ENCODE assay signal across 1 cellular context in the genomic region with DNA sequence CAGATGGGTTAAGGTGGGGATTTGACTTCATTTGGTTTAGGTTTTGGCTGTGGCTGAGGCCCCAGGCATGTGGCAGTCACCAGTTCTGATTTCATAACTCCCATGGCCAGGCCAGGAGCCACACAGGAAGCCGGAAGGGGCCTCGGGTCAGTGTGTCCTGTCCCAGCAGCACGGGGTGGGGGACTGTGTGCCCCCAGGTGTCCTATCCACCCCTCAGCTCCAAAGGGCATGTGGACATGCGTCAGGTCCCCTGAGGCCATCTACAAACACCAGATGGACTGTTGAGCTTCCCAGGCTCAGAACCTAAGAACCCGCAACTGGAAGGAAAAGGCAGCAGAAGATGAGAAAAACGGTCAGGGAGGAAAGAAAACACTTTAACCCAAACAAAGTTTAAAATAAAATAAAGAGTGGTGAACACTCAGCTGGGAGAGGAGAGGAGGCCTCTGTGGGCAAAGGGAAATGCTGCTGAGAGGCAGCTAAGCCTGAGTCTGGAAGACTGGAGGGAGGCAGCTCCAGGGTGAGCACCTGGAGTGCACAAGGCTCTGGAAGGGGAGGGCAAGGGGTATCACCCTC.
TF ChIP-seq lines count a peak whose summit lies in the region.

No MANE protein-coding gene starts in this region.

TF ChIP-seq in HepG2, 621 proteins besides CTCF, POLR2A, EP300 and RAD21 (continued from another document and continues in another):
- TF ChIP-seq, protein P1, sequence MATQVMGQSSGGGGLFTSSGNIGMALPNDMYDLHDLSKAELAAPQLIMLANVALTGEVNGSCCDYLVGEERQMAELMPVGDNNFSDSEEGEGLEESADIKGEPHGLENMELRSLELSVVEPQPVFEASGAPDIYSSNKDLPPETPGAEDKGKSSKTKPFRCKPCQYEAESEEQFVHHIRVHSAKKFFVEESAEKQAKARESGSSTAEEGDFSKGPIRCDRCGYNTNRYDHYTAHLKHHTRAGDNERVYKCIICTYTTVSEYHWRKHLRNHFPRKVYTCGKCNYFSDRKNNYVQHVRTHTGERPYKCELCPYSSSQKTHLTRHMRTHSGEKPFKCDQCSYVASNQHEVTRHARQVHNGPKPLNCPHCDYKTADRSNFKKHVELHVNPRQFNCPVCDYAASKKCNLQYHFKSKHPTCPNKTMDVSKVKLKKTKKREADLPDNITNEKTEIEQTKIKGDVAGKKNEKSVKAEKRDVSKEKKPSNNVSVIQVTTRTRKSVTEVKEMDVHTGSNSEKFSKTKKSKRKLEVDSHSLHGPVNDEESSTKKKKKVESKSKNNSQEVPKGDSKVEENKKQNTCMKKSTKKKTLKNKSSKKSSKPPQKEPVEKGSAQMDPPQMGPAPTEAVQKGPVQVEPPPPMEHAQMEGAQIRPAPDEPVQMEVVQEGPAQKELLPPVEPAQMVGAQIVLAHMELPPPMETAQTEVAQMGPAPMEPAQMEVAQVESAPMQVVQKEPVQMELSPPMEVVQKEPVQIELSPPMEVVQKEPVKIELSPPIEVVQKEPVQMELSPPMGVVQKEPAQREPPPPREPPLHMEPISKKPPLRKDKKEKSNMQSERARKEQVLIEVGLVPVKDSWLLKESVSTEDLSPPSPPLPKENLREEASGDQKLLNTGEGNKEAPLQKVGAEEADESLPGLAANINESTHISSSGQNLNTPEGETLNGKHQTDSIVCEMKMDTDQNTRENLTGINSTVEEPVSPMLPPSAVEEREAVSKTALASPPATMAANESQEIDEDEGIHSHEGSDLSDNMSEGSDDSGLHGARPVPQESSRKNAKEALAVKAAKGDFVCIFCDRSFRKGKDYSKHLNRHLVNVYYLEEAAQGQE (IDR thresholded peaks at IDR 0.05; ENCODE audit: borderline replicate concordance in 1 of 2, low read depth in 1 of 2, low read length in 2 of 2) = peak in 1 of 2 experiments; percentile 43; a peak in 1 of 4 replicates
- peak; percentile 64; the same call in 1 of the 2 replicates for TF ChIP-seq ZSCAN9 (CRISPR knock-in tag; IDR thresholded peaks at IDR 0.05; ENCODE audit: borderline replicate concordance)
- TF ChIP-seq SSRP1 (CRISPR knock-in tag; IDR thresholded peaks at IDR 0.05) = no peak
- peak; percentile 65 for TF ChIP-seq THAP11 (CRISPR knock-in tag; IDR thresholded peaks at IDR 0.05)
- TF ChIP-seq HMGA1 (CRISPR knock-in tag; conservative IDR thresholded peaks at IDR 0.05) = no peak
- TF ChIP-seq, protein P2, sequence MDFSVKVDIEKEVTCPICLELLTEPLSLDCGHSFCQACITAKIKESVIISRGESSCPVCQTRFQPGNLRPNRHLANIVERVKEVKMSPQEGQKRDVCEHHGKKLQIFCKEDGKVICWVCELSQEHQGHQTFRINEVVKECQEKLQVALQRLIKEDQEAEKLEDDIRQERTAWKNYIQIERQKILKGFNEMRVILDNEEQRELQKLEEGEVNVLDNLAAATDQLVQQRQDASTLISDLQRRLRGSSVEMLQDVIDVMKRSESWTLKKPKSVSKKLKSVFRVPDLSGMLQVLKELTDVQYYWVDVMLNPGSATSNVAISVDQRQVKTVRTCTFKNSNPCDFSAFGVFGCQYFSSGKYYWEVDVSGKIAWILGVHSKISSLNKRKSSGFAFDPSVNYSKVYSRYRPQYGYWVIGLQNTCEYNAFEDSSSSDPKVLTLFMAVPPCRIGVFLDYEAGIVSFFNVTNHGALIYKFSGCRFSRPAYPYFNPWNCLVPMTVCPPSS (IDR thresholded peaks at IDR 0.05) = no peak
- TF ChIP-seq TOE1 (CRISPR knock-in tag; IDR thresholded peaks at IDR 0.05) = no peak
- TF ChIP-seq ZNF441 (CRISPR knock-in tag; IDR thresholded peaks at IDR 0.05; ENCODE audit: borderline replicate concordance) = peak; percentile 91
- TF ChIP-seq, protein P3, sequence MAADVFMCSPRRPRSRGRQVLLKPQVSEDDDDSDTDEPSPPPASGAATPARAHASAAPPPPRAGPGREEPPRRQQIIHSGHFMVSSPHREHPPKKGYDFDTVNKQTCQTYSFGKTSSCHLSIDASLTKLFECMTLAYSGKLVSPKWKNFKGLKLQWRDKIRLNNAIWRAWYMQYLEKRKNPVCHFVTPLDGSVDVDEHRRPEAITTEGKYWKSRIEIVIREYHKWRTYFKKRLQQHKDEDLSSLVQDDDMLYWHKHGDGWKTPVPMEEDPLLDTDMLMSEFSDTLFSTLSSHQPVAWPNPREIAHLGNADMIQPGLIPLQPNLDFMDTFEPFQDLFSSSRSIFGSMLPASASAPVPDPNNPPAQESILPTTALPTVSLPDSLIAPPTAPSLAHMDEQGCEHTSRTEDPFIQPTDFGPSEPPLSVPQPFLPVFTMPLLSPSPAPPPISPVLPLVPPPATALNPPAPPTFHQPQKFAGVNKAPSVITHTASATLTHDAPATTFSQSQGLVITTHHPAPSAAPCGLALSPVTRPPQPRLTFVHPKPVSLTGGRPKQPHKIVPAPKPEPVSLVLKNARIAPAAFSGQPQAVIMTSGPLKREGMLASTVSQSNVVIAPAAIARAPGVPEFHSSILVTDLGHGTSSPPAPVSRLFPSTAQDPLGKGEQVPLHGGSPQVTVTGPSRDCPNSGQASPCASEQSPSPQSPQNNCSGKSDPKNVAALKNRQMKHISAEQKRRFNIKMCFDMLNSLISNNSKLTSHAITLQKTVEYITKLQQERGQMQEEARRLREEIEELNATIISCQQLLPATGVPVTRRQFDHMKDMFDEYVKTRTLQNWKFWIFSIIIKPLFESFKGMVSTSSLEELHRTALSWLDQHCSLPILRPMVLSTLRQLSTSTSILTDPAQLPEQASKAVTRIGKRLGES (CRISPR knock-in tag; IDR thresholded peaks at IDR 0.05; ENCODE audit: borderline replicate concordance) = 0 out of 2 replicates have a peak, but pooled peaks have one; percentile 71
- TF ChIP-seq ZNF563 (CRISPR knock-in tag; IDR thresholded peaks at IDR 0.05) = peak; percentile 75; the same call in 1 of the 2 replicates
- peak; percentile 92 for TF ChIP-seq SPEN (CRISPR knock-in tag; IDR thresholded peaks at IDR 0.05; ENCODE audit: low read depth)
- TF ChIP-seq, protein P4, sequence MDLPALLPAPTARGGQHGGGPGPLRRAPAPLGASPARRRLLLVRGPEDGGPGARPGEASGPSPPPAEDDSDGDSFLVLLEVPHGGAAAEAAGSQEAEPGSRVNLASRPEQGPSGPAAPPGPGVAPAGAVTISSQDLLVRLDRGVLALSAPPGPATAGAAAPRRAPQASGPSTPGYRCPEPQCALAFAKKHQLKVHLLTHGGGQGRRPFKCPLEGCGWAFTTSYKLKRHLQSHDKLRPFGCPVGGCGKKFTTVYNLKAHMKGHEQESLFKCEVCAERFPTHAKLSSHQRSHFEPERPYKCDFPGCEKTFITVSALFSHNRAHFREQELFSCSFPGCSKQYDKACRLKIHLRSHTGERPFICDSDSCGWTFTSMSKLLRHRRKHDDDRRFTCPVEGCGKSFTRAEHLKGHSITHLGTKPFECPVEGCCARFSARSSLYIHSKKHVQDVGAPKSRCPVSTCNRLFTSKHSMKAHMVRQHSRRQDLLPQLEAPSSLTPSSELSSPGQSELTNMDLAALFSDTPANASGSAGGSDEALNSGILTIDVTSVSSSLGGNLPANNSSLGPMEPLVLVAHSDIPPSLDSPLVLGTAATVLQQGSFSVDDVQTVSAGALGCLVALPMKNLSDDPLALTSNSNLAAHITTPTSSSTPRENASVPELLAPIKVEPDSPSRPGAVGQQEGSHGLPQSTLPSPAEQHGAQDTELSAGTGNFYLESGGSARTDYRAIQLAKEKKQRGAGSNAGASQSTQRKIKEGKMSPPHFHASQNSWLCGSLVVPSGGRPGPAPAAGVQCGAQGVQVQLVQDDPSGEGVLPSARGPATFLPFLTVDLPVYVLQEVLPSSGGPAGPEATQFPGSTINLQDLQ (CRISPR knock-in tag; IDR thresholded peaks at IDR 0.05) = no peak
- TF ChIP-seq ZBTB3 (CRISPR knock-in tag; IDR thresholded peaks at IDR 0.05; ENCODE audit: borderline replicate concordance, low read depth) = no peak
- TF ChIP-seq CBX5 (CRISPR knock-in tag; IDR thresholded peaks at IDR 0.05; ENCODE audit: borderline replicate concordance) = peak; percentile 69; the same call in 1 of the 2 replicates
- TF ChIP-seq, protein P5, sequence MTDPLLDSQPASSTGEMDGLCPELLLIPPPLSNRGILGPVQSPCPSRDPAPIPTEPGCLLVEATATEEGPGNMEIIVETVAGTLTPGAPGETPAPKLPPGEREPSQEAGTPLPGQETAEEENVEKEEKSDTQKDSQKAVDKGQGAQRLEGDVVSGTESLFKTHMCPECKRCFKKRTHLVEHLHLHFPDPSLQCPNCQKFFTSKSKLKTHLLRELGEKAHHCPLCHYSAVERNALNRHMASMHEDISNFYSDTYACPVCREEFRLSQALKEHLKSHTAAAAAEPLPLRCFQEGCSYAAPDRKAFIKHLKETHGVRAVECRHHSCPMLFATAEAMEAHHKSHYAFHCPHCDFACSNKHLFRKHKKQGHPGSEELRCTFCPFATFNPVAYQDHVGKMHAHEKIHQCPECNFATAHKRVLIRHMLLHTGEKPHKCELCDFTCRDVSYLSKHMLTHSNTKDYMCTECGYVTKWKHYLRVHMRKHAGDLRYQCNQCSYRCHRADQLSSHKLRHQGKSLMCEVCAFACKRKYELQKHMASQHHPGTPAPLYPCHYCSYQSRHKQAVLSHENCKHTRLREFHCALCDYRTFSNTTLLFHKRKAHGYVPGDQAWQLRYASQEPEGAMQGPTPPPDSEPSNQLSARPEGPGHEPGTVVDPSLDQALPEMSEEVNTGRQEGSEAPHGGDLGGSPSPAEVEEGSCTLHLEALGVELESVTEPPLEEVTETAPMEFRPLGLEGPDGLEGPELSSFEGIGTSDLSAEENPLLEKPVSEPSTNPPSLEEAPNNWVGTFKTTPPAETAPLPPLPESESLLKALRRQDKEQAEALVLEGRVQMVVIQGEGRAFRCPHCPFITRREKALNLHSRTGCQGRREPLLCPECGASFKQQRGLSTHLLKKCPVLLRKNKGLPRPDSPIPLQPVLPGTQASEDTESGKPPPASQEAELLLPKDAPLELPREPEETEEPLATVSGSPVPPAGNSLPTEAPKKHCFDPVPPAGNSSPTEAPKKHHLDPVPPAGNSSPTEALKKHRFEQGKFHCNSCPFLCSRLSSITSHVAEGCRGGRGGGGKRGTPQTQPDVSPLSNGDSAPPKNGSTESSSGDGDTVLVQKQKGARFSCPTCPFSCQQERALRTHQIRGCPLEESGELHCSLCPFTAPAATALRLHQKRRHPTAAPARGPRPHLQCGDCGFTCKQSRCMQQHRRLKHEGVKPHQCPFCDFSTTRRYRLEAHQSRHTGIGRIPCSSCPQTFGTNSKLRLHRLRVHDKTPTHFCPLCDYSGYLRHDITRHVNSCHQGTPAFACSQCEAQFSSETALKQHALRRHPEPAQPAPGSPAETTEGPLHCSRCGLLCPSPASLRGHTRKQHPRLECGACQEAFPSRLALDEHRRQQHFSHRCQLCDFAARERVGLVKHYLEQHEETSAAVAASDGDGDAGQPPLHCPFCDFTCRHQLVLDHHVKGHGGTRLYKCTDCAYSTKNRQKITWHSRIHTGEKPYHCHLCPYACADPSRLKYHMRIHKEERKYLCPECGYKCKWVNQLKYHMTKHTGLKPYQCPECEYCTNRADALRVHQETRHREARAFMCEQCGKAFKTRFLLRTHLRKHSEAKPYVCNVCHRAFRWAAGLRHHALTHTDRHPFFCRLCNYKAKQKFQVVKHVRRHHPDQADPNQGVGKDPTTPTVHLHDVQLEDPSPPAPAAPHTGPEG (CRISPR knock-in tag; IDR thresholded peaks at IDR 0.05) = peak; percentile 42; the same call in 1 of the 2 replicates
- TF ChIP-seq ZNF224 (CRISPR knock-in tag; IDR thresholded peaks at IDR 0.05) = 0 out of 2 replicates have a peak, but pooled peaks have one; percentile 45
- TF ChIP-seq ZSCAN12 (CRISPR knock-in tag; IDR thresholded peaks at IDR 0.05) = peak; percentile 84; the same call in 1 of the 2 replicates
- TF ChIP-seq ZNF569 (CRISPR knock-in tag; IDR thresholded peaks at IDR 0.05; ENCODE audit: borderline replicate concordance) = no peak
- TF ChIP-seq HMG20A (CRISPR knock-in tag; IDR thresholded peaks at IDR 0.05; ENCODE audit: borderline replicate concordance) = peak; percentile 78; the same call in 1 of the 2 replicates
- TF ChIP-seq, protein P6, sequence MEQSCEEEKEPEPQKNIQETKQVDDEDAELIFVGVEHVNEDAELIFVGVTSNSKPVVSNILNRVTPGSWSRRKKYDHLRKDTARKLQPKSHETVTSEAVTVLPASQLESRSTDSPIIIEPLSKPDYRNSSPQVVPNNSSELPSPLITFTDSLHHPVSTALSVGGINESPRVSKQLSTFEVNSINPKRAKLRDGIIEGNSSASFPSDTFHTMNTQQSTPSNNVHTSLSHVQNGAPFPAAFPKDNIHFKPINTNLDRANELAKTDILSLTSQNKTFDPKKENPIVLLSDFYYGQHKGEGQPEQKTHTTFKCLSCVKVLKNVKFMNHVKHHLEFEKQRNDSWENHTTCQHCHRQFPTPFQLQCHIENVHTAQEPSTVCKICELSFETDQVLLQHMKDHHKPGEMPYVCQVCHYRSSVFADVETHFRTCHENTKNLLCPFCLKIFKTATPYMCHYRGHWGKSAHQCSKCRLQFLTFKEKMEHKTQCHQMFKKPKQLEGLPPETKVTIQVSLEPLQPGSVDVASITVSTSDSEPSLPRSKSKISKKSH (CRISPR knock-in tag; IDR thresholded peaks at IDR 0.05; ENCODE audit: borderline replicate concordance) = 0 out of 2 replicates have a peak, but pooled peaks have one; percentile 1
- peak; percentile 85; the same call in 1 of the 2 replicates for TF ChIP-seq ZNF564 (CRISPR knock-in tag; IDR thresholded peaks at IDR 0.05)
- TF ChIP-seq ZNF614 (CRISPR knock-in tag; IDR thresholded peaks at IDR 0.05; ENCODE audit: borderline replicate concordance) = peak; percentile 38; the same call in 1 of the 2 replicates
- TF ChIP-seq GZF1 (CRISPR knock-in tag; IDR thresholded peaks at IDR 0.05) = no peak
- TF ChIP-seq, protein P7, sequence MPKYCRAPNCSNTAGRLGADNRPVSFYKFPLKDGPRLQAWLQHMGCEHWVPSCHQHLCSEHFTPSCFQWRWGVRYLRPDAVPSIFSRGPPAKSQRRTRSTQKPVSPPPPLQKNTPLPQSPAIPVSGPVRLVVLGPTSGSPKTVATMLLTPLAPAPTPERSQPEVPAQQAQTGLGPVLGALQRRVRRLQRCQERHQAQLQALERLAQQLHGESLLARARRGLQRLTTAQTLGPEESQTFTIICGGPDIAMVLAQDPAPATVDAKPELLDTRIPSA (CRISPR knock-in tag; IDR thresholded peaks at IDR 0.05; ENCODE audit: borderline replicate concordance) = 0 out of 2 replicates have a peak, but pooled peaks have one; percentile 41
- TF ChIP-seq TSC22D2 (CRISPR knock-in tag; IDR thresholded peaks at IDR 0.05; ENCODE audit: borderline replicate concordance) = no peak
- TF ChIP-seq, protein P8, sequence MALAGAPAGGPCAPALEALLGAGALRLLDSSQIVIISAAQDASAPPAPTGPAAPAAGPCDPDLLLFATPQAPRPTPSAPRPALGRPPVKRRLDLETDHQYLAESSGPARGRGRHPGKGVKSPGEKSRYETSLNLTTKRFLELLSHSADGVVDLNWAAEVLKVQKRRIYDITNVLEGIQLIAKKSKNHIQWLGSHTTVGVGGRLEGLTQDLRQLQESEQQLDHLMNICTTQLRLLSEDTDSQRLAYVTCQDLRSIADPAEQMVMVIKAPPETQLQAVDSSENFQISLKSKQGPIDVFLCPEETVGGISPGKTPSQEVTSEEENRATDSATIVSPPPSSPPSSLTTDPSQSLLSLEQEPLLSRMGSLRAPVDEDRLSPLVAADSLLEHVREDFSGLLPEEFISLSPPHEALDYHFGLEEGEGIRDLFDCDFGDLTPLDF (CRISPR knock-in tag; IDR thresholded peaks at IDR 0.05) = peak; percentile 59; the same call in 1 of the 2 replicates
